In the genomic region with DNA sequence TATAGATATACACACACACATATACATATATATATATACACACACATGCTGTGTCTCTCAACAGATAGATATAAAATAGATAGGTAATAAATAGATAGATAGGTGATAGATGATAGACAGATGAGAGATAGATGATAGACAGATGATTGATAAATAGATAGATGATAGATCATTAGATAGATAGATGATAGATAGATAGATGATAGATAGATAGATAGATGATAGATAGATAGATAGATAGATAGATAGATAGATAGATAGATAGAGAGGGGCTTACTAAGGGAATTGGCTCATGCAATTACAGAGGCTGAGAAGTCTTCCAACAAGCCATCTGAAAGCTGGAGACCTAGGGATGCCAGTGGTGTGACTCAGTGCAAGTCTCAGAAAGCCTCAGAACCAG, we compare ENCODE assay signal across 11 cellular contexts.
"Had no signal": no experiment of that assay in that cellular context is flagged by ENCODE, and none has a peak within 500 bp of the region (broad histone marks: within the 10 kb centered on the region; RNA-seq: fewer than 3 reads in every experiment).

No MANE protein-coding gene starts in this region.

- H3K27ac ChIP-seq: GM23248 had no signal

- H3K4me1 Mint-ChIP-seq: GM23338, H9 had no signal

- H3K36me3 ChIP-seq: HAP-1 had no signal

- H2AFZ ChIP-seq: GM23248, GM23338 had no signal

- DNase-seq: GM23248, GOT3, H7, H9, HCEC 1CT, HFFc6 had no signal

- H3K9me3 Mint-ChIP-seq: GM23338, H9 had no signal

- H3K9ac ChIP-seq: GM23248 had no signal

- FAIRE-seq: H1, H54 had no signal

- H3K27ac Mint-ChIP-seq: GM23338, H9, HFFc6 had no signal

- H3K4me1 ChIP-seq: HAP-1 had no signal

- H3K4me3 ChIP-seq: GM23248, GM23338, HAP-1 had no signal

- H3K4me3 Mint-ChIP-seq: GM23338, H9, HFFc6 had no signal

- ATAC-seq: GM23338, HCT116 had no signal

- H3K4me2 ChIP-seq: GM23338 had no signal

- H3K9me3 ChIP-seq: HAP-1 had no signal
